ENCODE assay signal across 30 cellular contexts in the genomic region with DNA sequence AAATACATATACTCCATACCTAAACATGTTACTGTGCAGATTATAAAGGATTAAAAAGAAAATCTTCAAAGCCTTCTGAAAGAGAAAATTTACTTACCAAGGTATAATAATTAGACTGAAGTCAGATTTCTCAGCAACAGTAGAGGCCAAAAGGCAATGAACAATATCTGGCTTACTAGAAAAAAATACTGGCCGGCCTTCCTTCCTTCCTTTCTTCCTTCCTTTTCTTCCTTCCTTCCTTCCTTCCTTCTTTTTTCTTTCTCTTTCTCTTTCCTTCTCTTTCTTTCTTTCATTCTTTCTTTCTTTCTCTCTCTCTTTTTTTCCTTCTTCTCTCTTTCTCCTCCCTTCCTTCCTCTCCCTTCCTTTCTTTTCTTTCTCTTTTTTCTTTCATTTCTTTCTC.
"Had no signal": no experiment of that assay in that cellular context is flagged by ENCODE, and none has a peak within 500 bp of the region (broad histone marks: within the 10 kb centered on the region; RNA-seq: fewer than 3 reads in every experiment).

No MANE protein-coding gene starts in this region.

- H3K36me3 ChIP-seq: ascending aorta, breast epithelium, cardiac muscle cell, colonic mucosa, esophagus squamous epithelium, gastroesophageal sphincter had no signal

- H3K4me3 ChIP-seq: ascending aorta, breast epithelium, cardiac muscle cell, colonic mucosa, esophagus squamous epithelium, gastroesophageal sphincter had no signal

- H3K27me3 ChIP-seq: ascending aorta, breast epithelium, cardiac muscle cell, colonic mucosa, esophagus squamous epithelium, gastroesophageal sphincter had no signal

- DNase-seq: activated CD4-positive, alpha-beta memory T cell treated with anti-CD3 and anti-CD28 coated beads for 36 hours; activated CD4-positive, alpha-beta T cell treated with anti-CD3 and anti-CD28 coated beads for 36 hours; activated CD4-positive, alpha-beta T cell treated with anti-CD3 and anti-CD28 coated beads, Interleukin-2, amount 10 ng/mL, durations not matched to agents 24 days and 14 days; activated CD4-positive, CD25-positive, alpha-beta regulatory T cell; activated CD4-positive, CD25-positive, alpha-beta regulatory T cell treated with anti-CD3 and anti-CD28 coated beads, Interleukin-2, amount 50 U/mL, for 72 hours; activated CD8-positive, alpha-beta memory T cell treated with anti-CD3 and anti-CD28 coated beads, Interleukin-2, amount 10 ng/mL, durations not matched to agents 7 days and 5 days; activated CD8-positive, alpha-beta memory T cell treated with anti-CD3 and anti-CD28 coated beads, Interleukin-2, amount 50 U/mL, for 4 hours; activated CD8-positive, alpha-beta T cell treated with anti-CD3 and anti-CD28 coated beads, Interleukin-2, amount 10 ng/mL, durations not matched to agents 7 days and 5 days; activated effector memory CD4-positive, alpha-beta T cell treated with anti-CD3 and anti-CD28 coated beads, Interleukin-2, amount 50 U/mL, for 16 hours; activated naive CD4-positive, alpha-beta T cell treated with anti-CD3 and anti-CD28 coated beads for 36 hours; activated naive CD8-positive, alpha-beta T cell treated with anti-CD3 and anti-CD28 coated beads, Interleukin-2, amount 10 ng/mL, durations not matched to agents 7 days and 5 days; activated T-cell treated with anti-CD3 and anti-CD28 coated beads, Interleukin-2, amount 50 U/mL, for 1 hour; activated T-cell treated with anti-CD3 and anti-CD28 coated beads, Interleukin-2, amount 50 U/mL, for 48 hours; central memory CD4-positive, alpha-beta T cell; cerebellar nuclear complex; colonic mucosa; effector CD8-positive, alpha-beta T cell; esophagus squamous epithelium; foreskin melanocyte; head of caudate nucleus; T-helper 2 cell had no signal

- H3K9me3 Mint-ChIP-seq: activated CD4-positive, alpha-beta memory T cell treated with anti-CD3 and anti-CD28 coated beads for 36 hours; activated naive CD4-positive, alpha-beta T cell treated with anti-CD3 and anti-CD28 coated beads for 36 hours; activated naive CD4-positive, alpha-beta T cell treated with anti-CD3 and anti-CD28 coated beads, Interleukin-2, amount 50 U/mL, for 72 hours; activated naive CD8-positive, alpha-beta T cell treated with anti-CD3 and anti-CD28 coated beads, Interleukin-2, amount 10 ng/mL, durations not matched to agents 7 days and 5 days; activated T-helper 1 cell treated with anti-CD3 and anti-CD28 coated beads, Interleukin-12 subunit alpha, Interleukin-12 subunit beta, Interleukin-2, Interleukin-4 antibody, amounts not matched to agents 30 ng/mL and 10 ng/mL and 1 ng/mL, durations not matched to agents 14 hours and 24 hours and 36 hours; activated T-helper 2 cell treated with anti-CD3 and anti-CD28 coated beads, Interferon-gamma antibody, Interleukin-2, Interleukin-4, amounts not matched to agents 10 μg/mL and 5 μg/mL and 100 μg/mL, durations not matched to agents 14 hours and 24 hours and 36 hours had no signal

- H3K4me1 Mint-ChIP-seq: activated CD4-positive, alpha-beta T cell treated with anti-CD3 and anti-CD28 coated beads for 36 hours; activated CD4-positive, alpha-beta T cell treated with anti-CD3 and anti-CD28 coated beads, Interleukin-2, amount 10 ng/mL, durations not matched to agents 24 days and 14 days; activated CD8-positive, alpha-beta memory T cell treated with anti-CD3 and anti-CD28 coated beads, Interleukin-2, amount 10 ng/mL, durations not matched to agents 7 days and 5 days; activated naive CD8-positive, alpha-beta T cell treated with anti-CD3 and anti-CD28 coated beads, Interleukin-2, amount 10 ng/mL, durations not matched to agents 7 days and 5 days; brain had no signal

- H3K27ac ChIP-seq: ascending aorta, breast epithelium, cardiac muscle cell, colonic mucosa, epithelial cell of prostate, esophagus squamous epithelium, gastroesophageal sphincter had no signal

- H3K4me1 ChIP-seq: ascending aorta, breast epithelium, colonic mucosa, esophagus squamous epithelium, gastroesophageal sphincter had no signal

- H3K27ac Mint-ChIP-seq: activated CD4-positive, alpha-beta memory T cell treated with anti-CD3 and anti-CD28 coated beads for 36 hours; activated CD4-positive, alpha-beta T cell treated with anti-CD3 and anti-CD28 coated beads for 36 hours; activated CD4-positive, alpha-beta T cell treated with anti-CD3 and anti-CD28 coated beads, Interleukin-2, amount 10 ng/mL, durations not matched to agents 24 days and 14 days; activated CD8-positive, alpha-beta memory T cell treated with anti-CD3 and anti-CD28 coated beads, Interleukin-2, amount 10 ng/mL, durations not matched to agents 7 days and 5 days; activated CD8-positive, alpha-beta T cell treated with anti-CD3 and anti-CD28 coated beads, Interleukin-2, amount 10 ng/mL, durations not matched to agents 7 days and 5 days; activated naive CD4-positive, alpha-beta T cell treated with anti-CD3 and anti-CD28 coated beads for 36 hours; activated naive CD4-positive, alpha-beta T cell treated with anti-CD3 and anti-CD28 coated beads, Interleukin-2, amount 50 U/mL, for 72 hours; activated naive CD8-positive, alpha-beta T cell treated with anti-CD3 and anti-CD28 coated beads, Interleukin-2, amount 10 ng/mL, durations not matched to agents 7 days and 5 days; activated T-helper 1 cell treated with anti-CD3 and anti-CD28 coated beads, Interleukin-12 subunit alpha, Interleukin-12 subunit beta, Interleukin-2, Interleukin-4 antibody, amounts not matched to agents 30 ng/mL and 10 ng/mL and 1 ng/mL, durations not matched to agents 14 hours and 24 hours and 36 hours; activated T-helper 2 cell treated with anti-CD3 and anti-CD28 coated beads, Interferon-gamma antibody, Interleukin-2, Interleukin-4, amounts not matched to agents 10 μg/mL and 5 μg/mL and 100 μg/mL, durations not matched to agents 14 hours and 24 hours and 36 hours; brain had no signal

- ATAC-seq: activated CD4-positive, alpha-beta T cell treated with anti-CD3 and anti-CD28 coated beads for 36 hours; activated CD8-positive, alpha-beta memory T cell treated with anti-CD3 and anti-CD28 coated beads, Interleukin-2, amount 10 ng/mL, durations not matched to agents 7 days and 5 days; activated CD8-positive, alpha-beta T cell treated with anti-CD3 and anti-CD28 coated beads, Interleukin-2, amount 10 ng/mL, durations not matched to agents 7 days and 5 days; activated naive CD4-positive, alpha-beta T cell treated with anti-CD3 and anti-CD28 coated beads, Interleukin-2, amount 50 U/mL, for 72 hours; gastroesophageal sphincter had no signal

- H3K9me3 ChIP-seq: ascending aorta, breast epithelium, colonic mucosa, esophagus squamous epithelium, gastroesophageal sphincter had no signal

- H3K4me3 Mint-ChIP-seq: activated CD4-positive, alpha-beta memory T cell treated with anti-CD3 and anti-CD28 coated beads for 36 hours; activated CD4-positive, alpha-beta T cell treated with anti-CD3 and anti-CD28 coated beads for 36 hours; activated CD4-positive, alpha-beta T cell treated with anti-CD3 and anti-CD28 coated beads, Interleukin-2, amount 10 ng/mL, durations not matched to agents 24 days and 14 days; activated CD8-positive, alpha-beta memory T cell treated with anti-CD3 and anti-CD28 coated beads, Interleukin-2, amount 10 ng/mL, durations not matched to agents 7 days and 5 days; activated CD8-positive, alpha-beta T cell treated with anti-CD3 and anti-CD28 coated beads, Interleukin-2, amount 10 ng/mL, durations not matched to agents 7 days and 5 days; activated naive CD4-positive, alpha-beta T cell treated with anti-CD3 and anti-CD28 coated beads for 36 hours; activated naive CD8-positive, alpha-beta T cell treated with anti-CD3 and anti-CD28 coated beads, Interleukin-2, amount 10 ng/mL, durations not matched to agents 7 days and 5 days; activated T-helper 1 cell treated with anti-CD3 and anti-CD28 coated beads, Interleukin-12 subunit alpha, Interleukin-12 subunit beta, Interleukin-2, Interleukin-4 antibody, amounts not matched to agents 30 ng/mL and 10 ng/mL and 1 ng/mL, durations not matched to agents 14 hours and 24 hours and 36 hours; brain had no signal

- H3K27me3 Mint-ChIP-seq: activated CD4-positive, alpha-beta memory T cell treated with anti-CD3 and anti-CD28 coated beads for 36 hours; activated CD4-positive, alpha-beta T cell treated with anti-CD3 and anti-CD28 coated beads for 36 hours; activated CD4-positive, alpha-beta T cell treated with anti-CD3 and anti-CD28 coated beads, Interleukin-2, amount 10 ng/mL, durations not matched to agents 24 days and 14 days; activated CD8-positive, alpha-beta memory T cell treated with anti-CD3 and anti-CD28 coated beads, Interleukin-2, amount 10 ng/mL, durations not matched to agents 7 days and 5 days; activated naive CD8-positive, alpha-beta T cell treated with anti-CD3 and anti-CD28 coated beads, Interleukin-2, amount 10 ng/mL, durations not matched to agents 7 days and 5 days; brain had no signal

- H3K36me3 Mint-ChIP-seq: activated CD4-positive, alpha-beta memory T cell treated with anti-CD3 and anti-CD28 coated beads for 36 hours; activated CD8-positive, alpha-beta memory T cell treated with anti-CD3 and anti-CD28 coated beads, Interleukin-2, amount 10 ng/mL, durations not matched to agents 7 days and 5 days; activated naive CD4-positive, alpha-beta T cell treated with anti-CD3 and anti-CD28 coated beads, Interleukin-2, amount 50 U/mL, for 72 hours; activated naive CD8-positive, alpha-beta T cell treated with anti-CD3 and anti-CD28 coated beads, Interleukin-2, amount 10 ng/mL, durations not matched to agents 7 days and 5 days had no signal
